13 cellular contexts compared by ENCODE assay signal in genomic region chr6:108654465-108655106, GRCh38.
DNase-seq lines count a peak whose midpoint lies in the region; ATAC-seq and TF ChIP-seq lines count a peak whose summit lies in the region.
"Had no signal": no experiment of that assay in that cellular context is flagged by ENCODE, and none has a peak within 500 bp of the region (broad histone marks: within the 10 kb centered on the region; RNA-seq: fewer than 3 reads in every experiment).

No MANE protein-coding gene starts in this region.

- 48 to 64% (median 54%) methylated on average over 5 of the region's 5 CpGs for WGBS in heart left ventricle, 4 donors
- 27% methylated on average over 5 of the region's 5 CpGs for WGBS in prostate gland

- H3K4me1 ChIP-seq in heart left ventricle (peaks cover 31 to 93% (median 80%) of the 10 kb centered on the region in 12 donors), prostate gland (replicated peaks) (peaks cover 44% of the 10 kb centered on the region), vagina (peaks cover 88% of the 10 kb centered on the region)

- TF ChIP-seq CTCF in heart left ventricle (IDR thresholded peaks at IDR 0.05): no peak
- no peak for TF ChIP-seq CTCF in prostate gland (IDR thresholded peaks at IDR 0.05)
- TF ChIP-seq CTCF in vagina (IDR thresholded peaks at IDR 0.05): no peak

- TF ChIP-seq POLR2A in heart left ventricle (IDR thresholded peaks at IDR 0.05) (no peak), prostate gland (IDR thresholded peaks at IDR 0.05) (no peak), vagina (IDR thresholded peaks at IDR 0.05) (no peak)

- peak in 1 of 4 donors; percentile 3 for ATAC-seq in heart left ventricle
- ATAC-seq in left ventricle myocardium superior: peak; percentile 4
- ATAC-seq in HG02610 (IDR thresholded peaks at IDR 0.05; ENCODE audit: unreplicated experiment): no peak
- ATAC-seq: stimulated activated naive CD8-positive, alpha-beta T cell treated with anti-CD3 and anti-CD28 coated beads, Interleukin-15, amount 100 ng/mL, for 72 hours had no signal

- H3K27me3 ChIP-seq in heart left ventricle (no peaks in the 10 kb centered on the region), prostate gland (replicated peaks; ENCODE audit: insufficient read depth) (no peaks in the 10 kb centered on the region), vagina (no peaks in the 10 kb centered on the region)

- intact Hi-C loops in heart left ventricle (cut with DNase I): loop anchor here in 8 of 10 donors (1.0 to 10.0 kb wide), 9 partner anchors 64 to 128 kb away; partner anchors contain the start of gene FOXO3 (in 5 of the 8)
- intact Hi-C loops in cardiac septum (cut with DNase I): loop anchor here (2.0 kb wide), 1 partner anchor 96 kb away; no protein-coding TSS in a partner anchor
- intact Hi-C loops in left ventricle myocardium superior (cut with micrococcal nuclease): loop anchor here (10.0 kb wide), 1 partner anchor 90 kb away; the partner anchor contains the start of gene FOXO3
- intact Hi-C loops in prostate gland (cut with DNase I): loop anchor here (2.0 kb wide), 1 partner anchor 66 kb away; no protein-coding TSS in a partner anchor
- intact Hi-C loops in vagina (cut with DNase I): loop anchor here (5.0 kb wide), 1 partner anchor 92 kb away; the partner anchor contains the start of gene FOXO3

- H3K9me3 ChIP-seq in heart left ventricle: no peaks in the 10 kb centered on the region
- no peaks in the 10 kb centered on the region for H3K9me3 ChIP-seq in prostate gland
- no peaks in the 10 kb centered on the region for H3K9me3 ChIP-seq in vagina

- DNase-seq in heart left ventricle (no peak), cardiac septum (ENCODE audit: low spot score) (no peak), left ventricle myocardium superior (no peak), prostate gland (ENCODE audit: low spot score) (no peak), vagina (ENCODE audit: extremely low spot score in 2 of 2) (no peak), COLO829 (ENCODE audit: low spot score) (no peak), NCI-H226 (no peak)
- DNase-seq: CD8-positive, alpha-beta memory T cell; effector memory CD4-positive, alpha-beta T cell; NCI-H510A treated with DMSO at 0.1 percent for 48 hours; stimulated activated naive CD8-positive, alpha-beta T cell treated with anti-CD3 and anti-CD28 coated beads, Interleukin-15, amount 100 ng/mL, for 72 hours; T-helper 9 cell had no signal

- H3K4me3 ChIP-seq in heart left ventricle (peak overlapping the region in 1 of 12 donors; percentile 10), prostate gland (no peak overlapping the region), vagina (no peak overlapping the region)

- H3K27ac ChIP-seq in heart left ventricle (peak overlapping the region; percentile 53 to 91 (median 84)), prostate gland (peak overlapping the region; percentile 73 to 75), vagina (peak overlapping the region; percentile 79)

- H3K36me3 ChIP-seq in heart left ventricle: no peaks in the 10 kb centered on the region
- H3K36me3 ChIP-seq in prostate gland: no peaks in the 10 kb centered on the region
- no peaks in the 10 kb centered on the region for H3K36me3 ChIP-seq in vagina
